ENCODE assay signal across 21 cellular contexts in the genomic region with DNA sequence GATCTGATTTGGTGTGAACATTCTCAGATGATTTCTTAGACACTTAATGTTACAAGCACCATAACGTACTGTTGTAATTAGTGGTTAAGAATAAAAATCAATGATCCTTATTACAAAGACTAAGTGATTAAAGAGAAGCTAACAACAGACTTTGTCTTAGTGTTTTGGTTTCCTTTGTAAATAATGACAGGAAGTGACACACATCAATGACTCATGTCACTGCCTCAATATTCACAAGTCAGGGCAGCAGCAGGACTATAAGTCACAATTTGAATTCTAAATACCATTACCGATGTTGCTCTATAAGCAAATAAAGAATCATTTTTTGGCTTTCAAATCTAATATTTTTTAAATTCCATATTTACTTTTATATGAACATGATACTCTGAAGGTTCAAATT.
DNase-seq lines count a peak whose midpoint lies in the region; FAIRE-seq and TF ChIP-seq lines count a peak whose summit lies in the region.
"Had no signal": no experiment of that assay in that cellular context is flagged by ENCODE, and none has a peak within 500 bp of the region (broad histone marks: within the 10 kb centered on the region; RNA-seq: fewer than 3 reads in every experiment).

No MANE protein-coding gene starts in this region.

- TF ChIP-seq CTCF in endothelial cell of umbilical vein (IDR thresholded peaks at IDR 0.05; ENCODE audit: extremely low read depth in 1 of 2, insufficient read depth in 1 of 2, low read depth in 1 of 2, low read length in 2 of 2) (no peak), neural progenitor cell (IDR thresholded peaks at IDR 0.05) (no peak)

- no peaks in the 10 kb centered on the region for H3K36me3 Mint-ChIP-seq in neural progenitor cell
- H3K36me3 Mint-ChIP-seq: mesothelial cell of epicardium had no signal

- H3K4me2 ChIP-seq in endothelial cell of umbilical vein (ENCODE audit: insufficient read depth, low read length) (peak overlapping the region; percentile 57), neural progenitor cell (no peak overlapping the region)
- H3K4me2 ChIP-seq: PC-9 had no signal

- POLR2A ChIA-PET in endothelial cell of umbilical vein (lab: Charles Lee) = no interaction called here

- no peak overlapping the region for H3K27ac Mint-ChIP-seq in neural progenitor cell
- H3K27ac Mint-ChIP-seq: mesothelial cell of epicardium had no signal

- H3K79me2 ChIP-seq in endothelial cell of umbilical vein (ENCODE audit: control insufficient read depth, insufficient read depth, low read length) (no peaks in the 10 kb centered on the region), neural progenitor cell (ENCODE audit: low read depth) (no peaks in the 10 kb centered on the region)

- CTCF ChIA-PET in endothelial cell of umbilical vein (lab: Charles Lee) = interaction anchor here (1.1 to 1.4 kb wide), 2 partner anchors 10 to 16 kb away, joined by 3 read pairs; no protein-coding TSS in a partner anchor

- no peaks in the 10 kb centered on the region for H3K4me1 Mint-ChIP-seq in neural progenitor cell

- no peaks in the 10 kb centered on the region for H3K36me3 ChIP-seq in endothelial cell of umbilical vein (ENCODE audit: control insufficient read depth in 2 of 2, extremely low read depth in 1 of 2, insufficient read depth in 2 of 2, low read length in 2 of 2)
- H3K36me3 ChIP-seq in neural progenitor cell = no peaks in the 10 kb centered on the region
- H3K36me3 ChIP-seq: gastrocnemius medialis, upper lobe of right lung had no signal

- DNase-seq in Daoy (ENCODE audit: low read depth) (peak; percentile 6), NCI-H69 (lab: John Stamatoyannopoulos, UW) (peak; percentile 36), endothelial cell of umbilical vein (ENCODE audit: low read depth, low spot score) (peak; percentile 84), neural progenitor cell (ENCODE audit: low spot score) (no peak), amniotic stem cell (lab: John Stamatoyannopoulos, UW) (no peak), NCI-H187 (lab: John Stamatoyannopoulos, UW) (no peak), posterior vena cava (ENCODE audit: low spot score) (no peak), erythroblast (lab: John Stamatoyannopoulos, UW) (no peak)
- DNase-seq: activated gamma-delta T cell treated with Interleukin-2 at 50 U/mL for 16 hours; C1 segment of cervical spinal cord; DND-41; gastrocnemius medialis; KBM-7; NCI-H1436; NCI-H446; nucleus accumbens; PC-9; stimulated activated naive CD4-positive, alpha-beta T cell; upper lobe of right lung had no signal

- H3K4me1 ChIP-seq in endothelial cell of umbilical vein (ENCODE audit: control insufficient read depth, extremely low read depth, insufficient read depth, low read length) (peaks cover 18% of the 10 kb centered on the region), neural progenitor cell (no peaks in the 10 kb centered on the region)
- H3K4me1 ChIP-seq: gastrocnemius medialis, upper lobe of right lung had no signal

- H3K9me1 ChIP-seq in endothelial cell of umbilical vein (replicated peaks; ENCODE audit: control insufficient read depth, extremely low read depth, insufficient read depth, low read length) = no peaks in the 10 kb centered on the region

- H2AFZ ChIP-seq in endothelial cell of umbilical vein (ENCODE audit: low read depth, low read length) (peak overlapping the region; percentile 78), neural progenitor cell (replicated peaks) (peak overlapping the region; percentile 45)
- H2AFZ ChIP-seq: PC-9 had no signal

- peaks cover 2% of the 10 kb centered on the region for H3K27me3 Mint-ChIP-seq in neural progenitor cell (ENCODE audit: insufficient read depth, low read depth)

- H3K27me3 ChIP-seq in endothelial cell of umbilical vein (ENCODE audit: control insufficient read depth in 2 of 2, insufficient read depth in 2 of 2, low read length in 2 of 2) = no peaks in the 10 kb centered on the region
- no peaks in the 10 kb centered on the region for H3K27me3 ChIP-seq in neural progenitor cell
- H3K27me3 ChIP-seq: gastrocnemius medialis, upper lobe of right lung had no signal

- H3K4me3 ChIP-seq in endothelial cell of umbilical vein (replicated peaks in 1 of 3; ENCODE audit: insufficient read depth in 1 of 3, low read depth in 1 of 3, low read length in 3 of 3) = no peak overlapping the region
- H3K4me3 ChIP-seq in neural progenitor cell = no peak overlapping the region
- H3K4me3 ChIP-seq: gastrocnemius medialis, PC-9, upper lobe of right lung had no signal

- no peaks in the 10 kb centered on the region for H3K9me3 Mint-ChIP-seq in neural progenitor cell

- BruUV-seq in endothelial cell of umbilical vein (replicated peaks; lab: Mats Ljungman, UMichigan) = no TSS peak

- dilution Hi-C loops in endothelial cell of umbilical vein (cut with MboI; ENCODE audit: extremely low pct_ligation_motif_present, low sequenced_read_pairs) = no loop called here

- H4K20me1 ChIP-seq in endothelial cell of umbilical vein (replicated peaks; ENCODE audit: control insufficient read depth, extremely low read depth, insufficient read depth, low read length) (no peaks in the 10 kb centered on the region), neural progenitor cell (ENCODE audit: low read depth) (no peaks in the 10 kb centered on the region)

- H3K9me3 ChIP-seq in endothelial cell of umbilical vein (replicated peaks; ENCODE audit: control insufficient read depth, insufficient read depth, low read length) (no peaks in the 10 kb centered on the region), neural progenitor cell (ENCODE audit: low read depth) (no peaks in the 10 kb centered on the region)
- H3K9me3 ChIP-seq: gastrocnemius medialis, upper lobe of right lung had no signal

- FAIRE-seq in endothelial cell of umbilical vein (lab: Jason Lieb, UNC) = peak; percentile 96
- FAIRE-seq: GM12891 had no signal

- no peak for TF ChIP-seq POLR2A in endothelial cell of umbilical vein (IDR thresholded peaks at IDR 0.05; ENCODE audit: low read depth, low read length)
- TF ChIP-seq POLR2A in erythroblast (IDR thresholded peaks at IDR 0.05; ENCODE audit: low read length) = no peak

- intact Hi-C loops in endothelial cell of umbilical vein (cut with micrococcal nuclease) (loop anchor here (1.0 to 2.0 kb wide), 4 partner anchors 44 to 770 kb away; partner anchors contain the start of gene ANKRD50), posterior vena cava (cut with DNase I) (no loop called here)

- H3K9ac ChIP-seq in endothelial cell of umbilical vein (replicated peaks; ENCODE audit: extremely low read depth, insufficient read depth, low read length) = peak overlapping the region; percentile 49
- no peak overlapping the region for H3K9ac ChIP-seq in neural progenitor cell

- H3F3A ChIP-seq in neural progenitor cell (ENCODE audit: low read depth) = no peaks in the 10 kb centered on the region

- H3K4me3 Mint-ChIP-seq in neural progenitor cell = no peak overlapping the region
- H3K4me3 Mint-ChIP-seq: mesothelial cell of epicardium had no signal

- H3K27ac ChIP-seq in endothelial cell of umbilical vein (ENCODE audit: insufficient read depth, low read depth, low read length) = peak overlapping the region; percentile 90
- H3K27ac ChIP-seq in neural progenitor cell = no peak overlapping the region
- H3K27ac ChIP-seq: gastrocnemius medialis, PC-9, upper lobe of right lung had no signal

TF ChIP-seq in endothelial cell of umbilical vein, 7 proteins besides CTCF, POLR2A, EP300 and RAD21:
- TF ChIP-seq FOS (IDR thresholded peaks at IDR 0.05; ENCODE audit: borderline replicate concordance, insufficient read depth, low read length) (peak; percentile 90), JUN (IDR thresholded peaks at IDR 0.05; ENCODE audit: borderline replicate concordance, insufficient read depth, insufficient read length, low read depth) (peak; percentile 98), MAX (IDR thresholded peaks at IDR 0.05; ENCODE audit: insufficient read depth, insufficient read length) (no peak), GATA2 (IDR thresholded peaks at IDR 0.05; ENCODE audit: insufficient read depth, insufficient read length, low read depth, low read length) (no peak), POLR2AphosphoS5 (IDR thresholded peaks at IDR 0.05; ENCODE audit: insufficient read depth, low read depth, low read length) (peak; percentile 30)

Comparison
In these comparisons a context has a peak if more than half of its experiments do, and no peak if none do; other contexts are left out.
1. DNase-seq: peak in Daoy (single experiment), NCI-H69 (single experiment) and endothelial cell of umbilical vein (single experiment); none in neural progenitor cell (single experiment), amniotic stem cell (single experiment), NCI-H187 (0 of 2), posterior vena cava (single experiment) and erythroblast (0 of 2).